Comparison of ENCODE assay signal across 9 cellular contexts in the genomic region with DNA sequence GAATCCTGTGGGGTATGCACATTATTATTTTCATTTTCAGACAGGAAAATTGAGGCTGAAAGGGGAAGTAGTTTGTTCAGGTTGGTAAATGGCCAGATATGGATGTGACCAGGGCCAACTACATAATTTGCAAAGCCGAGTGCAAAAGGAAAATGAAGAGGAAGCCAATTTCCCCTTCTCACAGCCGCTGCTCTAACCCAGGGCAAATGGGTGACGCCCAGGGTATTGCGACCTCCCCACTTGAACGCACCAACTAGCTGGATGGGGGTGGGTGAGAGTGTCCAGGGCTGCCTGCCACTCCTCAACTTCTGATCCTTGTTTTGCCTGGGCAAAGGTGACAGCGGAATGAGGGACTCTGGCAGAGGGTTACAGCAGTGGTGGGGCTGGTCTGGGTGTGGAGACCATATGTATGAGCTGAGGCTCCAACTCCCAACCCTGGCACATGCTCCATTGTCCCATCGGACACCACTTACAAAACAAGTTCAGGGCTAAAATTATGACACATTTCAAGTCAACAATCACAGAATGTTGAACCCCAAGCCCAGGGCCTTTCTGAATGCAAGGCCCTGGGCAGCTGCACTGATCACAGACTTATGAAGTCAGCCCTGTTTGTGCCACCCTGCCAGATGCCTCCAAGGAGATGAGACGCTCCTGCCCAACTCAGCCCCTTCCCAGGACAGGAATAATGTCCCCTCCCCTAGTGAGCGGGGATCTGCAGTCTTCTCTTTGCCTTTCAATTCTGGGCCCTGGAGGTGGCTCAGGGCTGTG. TPM values are rescaled to one million over a fixed set of nuclear protein-coding genes. Genes with fewer than 3 reads are reported as not detected.
DNase-seq lines count a peak whose midpoint lies in the region; ATAC-seq and TF ChIP-seq lines count a peak whose summit lies in the region.
"Had no signal": no experiment of that assay in that cellular context is flagged by ENCODE, and none has a peak within 500 bp of the region (broad histone marks: within the 10 kb centered on the region; RNA-seq: fewer than 3 reads in every experiment).

No MANE protein-coding gene starts in this region.

- ATAC-seq in GM21786 (IDR thresholded peaks at IDR 0.05; ENCODE audit: unreplicated experiment) = peak; percentile 43
- ATAC-seq in lung (ENCODE audit: insufficient read depth, low FRiP score) = peak; percentile 21
- ATAC-seq in GM19023 (IDR thresholded peaks at IDR 0.05; ENCODE audit: unreplicated experiment) = no peak

- no peak overlapping the region for H3K27ac ChIP-seq in lung (ENCODE audit: low read depth in 1 of 2, low read length in 1 of 2)

- 36 to 37% methylated on average over 9 of the region's 9 CpGs for WGBS in lung, 2 donors

- H3K9me3 ChIP-seq in lung (ENCODE audit: control insufficient read depth in 2 of 2, insufficient read depth in 1 of 2, low read length in 1 of 2) = no peaks in the 10 kb centered on the region

- DNase-seq in GDM1 (lab: John Stamatoyannopoulos, UW) (peak; percentile 37), SKM-1 treated with dmso at 0.1 percent for 144 hours (lab: John Stamatoyannopoulos, UW; ENCODE audit: unreplicated experiment) (peak; percentile 71), lung (ENCODE audit: low spot score) (no peak), NCI-H146 treated with DMSO at 0.1 percent for 48 hours (lab: John Stamatoyannopoulos, UW; ENCODE audit: unreplicated experiment) (no peak), DMS79 (lab: John Stamatoyannopoulos, UW) (no peak), inferior parietal cortex (ENCODE audit: extremely low spot score) (no peak)
- DNase-seq: NCI-H1092 treated with DMSO at 0.1 percent for 48 hours had no signal

- no peak for TF ChIP-seq CTCF in lung (IDR thresholded peaks at IDR 0.05; ENCODE audit: control extremely low read depth, extremely low read depth)

- no peaks in the 10 kb centered on the region for H3K27me3 ChIP-seq in lung (ENCODE audit: control insufficient read depth, insufficient read depth)

- H3K36me3 ChIP-seq in lung (ENCODE audit: control insufficient read depth in 2 of 2, insufficient read depth in 2 of 2, low read length in 2 of 2) = no peaks in the 10 kb centered on the region

- no peak overlapping the region for H3K4me3 ChIP-seq in lung

- peaks cover 0 to 14% of the 10 kb centered on the region in 2 donors for H3K4me1 ChIP-seq in lung (ENCODE audit: control insufficient read depth in 2 of 2, insufficient read depth in 2 of 2, low read length in 2 of 2)

RNA-seq across cellular contexts. Expression of a gene that starts 1.7 kb away (rescaled TPM):
- total RNA-seq in lung = not detected
- polyA plus RNA-seq in lung = not detected

RNA-seq across cellular contexts. Expression of a gene that starts 46.2 kb away (rescaled TPM):
- total RNA-seq in lung = 100 to 1,000 TPM in 1 of 2 donors, 10 to 100 TPM in 1; 80.4 to 188 TPM
- 10 to 100 TPM; 38.1 to 98.4 TPM for polyA plus RNA-seq in lung

RNA-seq across cellular contexts. Expression of a gene that starts 57.9 kb away (rescaled TPM):
- total RNA-seq in lung = 10 to 100 TPM; 34.4 to 38.9 TPM
- polyA plus RNA-seq in lung = 10 to 100 TPM; 14.6 to 15.7 TPM

Comparison
In these comparisons a context has a peak if more than half of its experiments do, and no peak if none do; other contexts are left out.
1. DNase-seq: peak in GDM1 (single experiment) and SKM-1 treated with dmso at 0.1 percent for 144 hours (single experiment); none in lung (single experiment), NCI-H146 treated with DMSO at 0.1 percent for 48 hours (single experiment), DMS79 (single experiment) and inferior parietal cortex (single experiment).